14 cellular contexts compared by ENCODE assay signal in genomic region chr19:33419763-33420080, GRCh38. TPM values are rescaled to one million over a fixed set of nuclear protein-coding genes. Genes with fewer than 3 reads are reported as not detected.
DNase-seq lines count a peak whose midpoint lies in the region; ATAC-seq, FAIRE-seq and TF ChIP-seq lines count a peak whose summit lies in the region.
"Had no signal": no experiment of that assay in that cellular context is flagged by ENCODE, and none has a peak within 500 bp of the region (broad histone marks: within the 10 kb centered on the region; RNA-seq: fewer than 3 reads in every experiment).

No MANE protein-coding gene starts in this region.

- H3K79me2 ChIP-seq in K562 (ENCODE audit: control insufficient read depth, insufficient read depth, low read length), result no peaks in the 10 kb centered on the region

- CTCF ChIA-PET in K562 (lab: Yijun Ruan, JAX; ENCODE audit: low intra/inter-chr PET ratio), result no interaction called here

- no peak overlapping the region for H3K27ac ChIP-seq in left ventricle myocardium inferior (replicated peaks)
- no peak overlapping the region for H3K27ac ChIP-seq in K562 (ENCODE audit: extremely low read depth, low read depth, low read length)
- no peak overlapping the region for H3K27ac ChIP-seq in kidney (ENCODE audit: low read depth in 2 of 2, low read length in 2 of 2)
- H3K27ac ChIP-seq in gastroesophageal sphincter, result no peak overlapping the region
- H3K27ac ChIP-seq: C4-2B, KMS-11, Peyer's patch had no signal

- FAIRE-seq in K562 (lab: Jason Lieb, UNC) (no peak), kidney (lab: Jason Lieb, UNC) (no peak)

- 7% methylated on average over 6 of the region's 6 CpGs for WGBS in K562 (ENCODE audit: insufficient coverage, low coverage, missing lambda C conversion rate)
- 66 to 68% methylated on average over 2 to 3 of the region's 6 CpGs for WGBS in gastroesophageal sphincter (ENCODE audit: low coverage in 1 of 2), 2 donors

- TF ChIP-seq CTCF in left ventricle myocardium inferior (IDR thresholded peaks at IDR 0.05; ENCODE audit: borderline replicate concordance), result no peak
- TF ChIP-seq CTCF in K562 (IDR thresholded peaks at IDR 0.05 in 2 of 3, conservative IDR thresholded peaks at IDR 0.05 in 1 of 3; ENCODE audit: insufficient read depth in 2 of 3, low read depth in 1 of 3, low read length in 3 of 3), result no peak
- TF ChIP-seq CTCF in kidney (IDR thresholded peaks at IDR 0.05; ENCODE audit: borderline replicate concordance, extremely low read depth, insufficient read depth), result no peak
- no peak for TF ChIP-seq CTCF in gastroesophageal sphincter (IDR thresholded peaks at IDR 0.05)

- TF ChIP-seq POLR2A in K562 (conservative IDR thresholded peaks at IDR 0.05), result no peak
- TF ChIP-seq POLR2A in gastroesophageal sphincter (IDR thresholded peaks at IDR 0.05), result no peak

- ATAC-seq in Right ventricle myocardium superior (ENCODE audit: poor library complexity), result no peak
- ATAC-seq in K562, result peak; percentile 65
- no peak for ATAC-seq in gastroesophageal sphincter

- no peaks in the 10 kb centered on the region for H3K9me1 ChIP-seq in K562 (ENCODE audit: control insufficient read depth, insufficient read depth, low read length)

- POLR2A ChIA-PET in K562 (lab: Yijun Ruan, JAX), result interaction anchor here (0.7 to 1.1 kb wide), 2 partner anchors 10 to 159 kb away, joined by 3 to 4 read pairs; no protein-coding TSS in a partner anchor

- H3K4me2 ChIP-seq in K562 (ENCODE audit: insufficient read depth, low read length), result no peak overlapping the region
- H3K4me2 ChIP-seq: KMS-11 had no signal

- H3K27me3 ChIP-seq in left ventricle myocardium inferior (ENCODE audit: low read depth) (no peaks in the 10 kb centered on the region), K562 (ENCODE audit: control insufficient read depth in 2 of 2, insufficient read depth in 2 of 2, low read length in 2 of 2) (peaks cover 0 to 26% of the 10 kb centered on the region in 2 experiments; a peak in 2 of 5 replicates), gastroesophageal sphincter (no peaks in the 10 kb centered on the region)
- H3K27me3 ChIP-seq: Peyer's patch had no signal

- intact Hi-C loops in Right ventricle myocardium superior (cut with DNase I), result loop anchor here (5.0 kb wide), 1 partner anchor 343 kb away; no protein-coding TSS in a partner anchor
- intact Hi-C loops in left ventricle myocardium inferior (cut with micrococcal nuclease), result no loop called here
- intact Hi-C loops in K562 (cut with micrococcal nuclease), result no loop called here
- intact Hi-C loops in kidney (cut with DNase I), result loop anchor here (10.0 kb wide), 1 partner anchor 355 kb away; no protein-coding TSS in a partner anchor

- in situ Hi-C loops in K562 (cut with MboI), result loop anchor here (5.0 kb wide), 1 partner anchor 353 kb away; no protein-coding TSS in a partner anchor

- TF ChIP-seq RAD21 in K562 (CRISPR knock-in tag; conservative IDR thresholded peaks at IDR 0.05 in 1 of 2, IDR thresholded peaks at IDR 0.05 in 1 of 2), result no peak

- H3K4me3 ChIP-seq in left ventricle myocardium inferior (no peak overlapping the region), K562 (no peak overlapping the region), kidney (ENCODE audit: low read length in 2 of 2) (no peak overlapping the region), gastroesophageal sphincter (no peak overlapping the region)
- H3K4me3 ChIP-seq: Peyer's patch had no signal

- H3K36me3 ChIP-seq in left ventricle myocardium inferior, result no peaks in the 10 kb centered on the region
- no peaks in the 10 kb centered on the region for H3K36me3 ChIP-seq in K562 (ENCODE audit: control insufficient read depth, insufficient read depth, low read length)
- H3K36me3 ChIP-seq in kidney (ENCODE audit: control insufficient read depth in 1 of 2, insufficient read depth in 2 of 2, low read length in 2 of 2), result no peaks in the 10 kb centered on the region
- H3K36me3 ChIP-seq in gastroesophageal sphincter, result peaks cover 0 to 9% of the 10 kb centered on the region in 2 donors

- BruUV-seq in K562 (replicated peaks; lab: Mats Ljungman, UMichigan), result no TSS peak

- H3K9me3 ChIP-seq in left ventricle myocardium inferior (replicated peaks) (no peaks in the 10 kb centered on the region), K562 (replicated peaks; ENCODE audit: control insufficient read depth, insufficient read depth, low read depth, low read length) (no peaks in the 10 kb centered on the region), kidney (ENCODE audit: control insufficient read depth in 1 of 2, low read length in 2 of 2) (no peaks in the 10 kb centered on the region), gastroesophageal sphincter (no peaks in the 10 kb centered on the region)
- H3K9me3 ChIP-seq: Peyer's patch had no signal

- DNase-seq in Right ventricle myocardium superior (peak; percentile 17), left ventricle myocardium inferior (no peak), K562 (ENCODE audit: extremely low read depth in 1 of 4, low spot score in 3 of 4) (peak in 3 of 4 experiments; percentile 66 to 79 (median 76)), kidney (peak; percentile 33), SHP77 treated with DMSO at 0.1 percent for 48 hours (lab: John Stamatoyannopoulos, UW) (no peak), kidney tubule cell (ENCODE audit: low spot score) (no peak)
- no peak for DNase-seq in activated effector memory CD4-positive, alpha-beta T cell treated with anti-CD3 and anti-CD28 coated beads, Interleukin-2, amount 50 U/mL, for 16 hours
- DNase-seq: NCI-H1092, NCI-H1694 treated with DMSO at 0.1 percent for 48 hours, Peyer's patch, SHP77 had no signal

- H3K9ac ChIP-seq in K562 (ENCODE audit: insufficient read depth in 1 of 2, low read depth in 2 of 2, low read length in 2 of 2) (no peak overlapping the region), kidney (ENCODE audit: low read length in 2 of 2) (no peak overlapping the region)
- H3K9ac ChIP-seq: KMS-11 had no signal

- TF ChIP-seq EP300 in K562 (IDR thresholded peaks at IDR 0.05; ENCODE audit: low read length), result no peak
- TF ChIP-seq EP300 in gastroesophageal sphincter (IDR thresholded peaks at IDR 0.05), result no peak

- H4K20me1 ChIP-seq in K562 (replicated peaks; ENCODE audit: control insufficient read depth, insufficient read depth, low read length), result peaks cover 19% of the 10 kb centered on the region

- peaks cover 5% of the 10 kb centered on the region for H3K4me1 ChIP-seq in left ventricle myocardium inferior
- H3K4me1 ChIP-seq in K562 (replicated peaks in 1 of 2; ENCODE audit: control insufficient read depth in 2 of 2, insufficient read depth in 2 of 2, low read length in 2 of 2), result peaks cover 0 to 7% of the 10 kb centered on the region in 2 experiments; a peak in 2 of 5 replicates
- H3K4me1 ChIP-seq in kidney (ENCODE audit: control insufficient read depth in 1 of 2, insufficient read depth in 1 of 2, low read depth in 1 of 2, low read length in 2 of 2), result no peaks in the 10 kb centered on the region
- H3K4me1 ChIP-seq in gastroesophageal sphincter, result peaks cover 0 to 5% (median 0%) of the 10 kb centered on the region in 3 donors
- H3K4me1 ChIP-seq: Peyer's patch had no signal

- H2AFZ ChIP-seq in K562 (ENCODE audit: low read depth, low read length), result no peak overlapping the region

TF ChIP-seq in K562, 482 proteins besides CTCF, POLR2A, EP300 and RAD21 (continues in another document):
- peak; percentile 44 for TF ChIP-seq NFYB (IDR thresholded peaks at IDR 0.05; ENCODE audit: extremely low read depth, insufficient read length)
- no peak for TF ChIP-seq TBL1XR1 (IDR thresholded peaks at IDR 0.05; ENCODE audit: low read length in 2 of 2)
- no peak for TF ChIP-seq ZNF717 (CRISPR knock-in tag; IDR thresholded peaks at IDR 0.05)

RNA-seq across cellular contexts. Expression of gene CEBPG, which starts 46.2 kb away (rescaled TPM):
- total RNA-seq in Right ventricle myocardium superior (16.1 TPM), left ventricle myocardium inferior (13.0 TPM), K562 (2014; rRNA removed) (29.7 and 31.2 TPM in 2 replicates), K562 (2014; rRNA removed; fragmentation: Illumina TruSeq; extraction: Trizol) (34.9 and 42.3 TPM in 2 replicates), K562 (2015; rRNA removed; fragmentation: Illumina TruSeq; extraction: Trizol) (15.0 and 17.3 TPM in 2 replicates), K562 (2021) (29.7 and 34.6 TPM in 2 replicates), kidney (22.4 TPM), gastroesophageal sphincter (10 to 100 TPM; 23.8 to 34.9 (median 26.2) TPM)
- 10.0 and 38.4 TPM in 2 replicates for total RNA-seq in K562 (2011; cell fraction: chromatin; rRNA removed; ENCODE audit: low replicate concordance)
- total RNA-seq in K562 (2011; cell fraction: nucleolus; rRNA removed), result 8.7 and 12.4 TPM in 2 replicates
- 16.9 and 22.7 TPM in 2 replicates for total RNA-seq in K562 (2011; cell fraction: nucleoplasm; rRNA removed)
- polyA plus RNA-seq in K562 (2011; rRNA removed) (30.9 and 31.2 TPM in 2 replicates), K562 (2014; fragmentation: Illumina TruSeq; extraction: Trizol) (28.8 and 30.1 TPM in 2 replicates), K562 (2014; fragmentation: Nextera tagmentation; extraction: Ambion mirVana) (1 to 10 TPM; 9.5 to 9.8 TPM), K562 (2014; rRNA removed) (30.2 and 33.0 TPM in 2 replicates), kidney (ENCODE audit: insufficient read depth, low read depth, low replicate concordance) (13.0 TPM)
- 9.2 and 18.2 TPM in 2 replicates for polyA plus RNA-seq in K562 (2011; cell fraction: cytosol; rRNA removed)
- 11.6 and 23.1 TPM in 2 replicates for polyA plus RNA-seq in K562 (2011; cell fraction: nucleus; rRNA removed)
- 16.1 and 50.7 TPM in 2 replicates for polyA plus RNA-seq in K562 (2012)
- polyA minus RNA-seq in K562 (2011; rRNA and poly(A)+ RNA removed), result 31.5 and 41.1 TPM in 2 replicates
- polyA minus RNA-seq in K562 (2011; cell fraction: cytosol; rRNA and poly(A)+ RNA removed), result 10.6 and 12.5 TPM in 2 replicates
- polyA minus RNA-seq in K562 (2011; cell fraction: nucleus; rRNA and poly(A)+ RNA removed), result 7.7 and 21.0 TPM in 2 replicates

Comparison
In these comparisons a context has a peak if more than half of its experiments do, and no peak if none do; other contexts are left out.
1. DNase-seq: peak in Right ventricle myocardium superior (single experiment), K562 (3 of 4) and kidney (single experiment); none in left ventricle myocardium inferior (single experiment), SHP77 treated with DMSO at 0.1 percent for 48 hours (single experiment), activated effector memory CD4-positive, alpha-beta T cell treated with anti-CD3 and anti-CD28 coated beads, Interleukin-2, amount 50 U/mL, for 16 hours (single experiment) and kidney tubule cell (single experiment).
2. intact Hi-C loops: an anchor here in Right ventricle myocardium superior (5.0 kb wide) and kidney (10.0 kb wide); none called in left ventricle myocardium inferior and K562.